In the genomic region with DNA sequence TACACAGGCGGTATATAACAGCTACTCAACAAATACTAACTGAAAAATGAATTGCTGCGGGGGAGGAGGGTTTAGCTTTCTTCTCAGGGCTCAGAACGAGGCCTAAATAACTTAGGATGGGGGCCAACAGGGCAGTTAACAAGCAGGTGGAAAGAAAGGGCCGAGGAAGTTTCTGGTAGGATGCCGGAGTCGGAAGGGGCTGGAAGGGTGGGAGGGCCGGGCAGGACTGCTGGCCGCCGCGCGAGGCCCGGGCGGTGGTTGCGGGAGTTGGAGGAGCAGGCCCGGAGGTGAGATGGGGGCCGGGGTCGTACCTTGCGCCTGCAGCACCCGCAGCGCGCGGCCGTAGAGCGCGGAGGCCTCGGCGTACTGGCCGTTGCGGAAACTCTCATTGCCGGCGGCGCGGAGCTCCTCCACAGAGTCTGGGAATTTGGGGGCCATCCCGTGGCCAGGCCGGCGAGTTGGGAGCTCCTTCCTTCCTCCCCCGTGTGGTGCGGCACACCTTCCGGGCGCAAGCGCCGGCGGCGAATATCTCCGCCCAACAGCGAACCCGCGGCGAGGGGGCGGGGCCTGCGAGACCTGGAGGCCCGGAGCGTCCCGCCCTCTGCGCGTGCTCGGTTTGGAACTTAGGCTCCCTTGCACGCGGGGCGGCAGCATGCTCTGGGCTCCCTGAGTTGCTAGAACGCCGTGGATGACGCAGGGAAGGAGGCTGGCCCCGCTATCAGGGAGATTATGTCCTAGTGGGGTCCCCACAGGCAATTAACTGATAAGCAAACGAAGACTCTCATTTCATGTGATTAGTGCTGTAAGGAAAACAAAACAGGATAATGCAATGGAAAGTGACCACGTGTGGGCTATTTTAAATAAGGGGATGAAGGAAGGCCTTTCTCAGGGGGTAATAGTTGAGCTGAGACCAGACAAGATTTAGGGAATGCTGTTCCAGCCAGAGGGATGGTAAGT, we compare ENCODE assay signal across 8 cellular contexts. TPM values are rescaled to one million over a fixed set of nuclear protein-coding genes. Genes with fewer than 3 reads are reported as not detected.
DNase-seq lines count a peak whose midpoint lies in the region; ATAC-seq and TF ChIP-seq lines count a peak whose summit lies in the region.

TSS of gene TOMM34 (minus strand) at position 502 of the 957 bp plus-strand sequence. CDS start at position 438, 64 bp downstream.

- ATAC-seq in GM21786 (IDR thresholded peaks at IDR 0.05; ENCODE audit: unreplicated experiment), result peak; percentile 79

- 0% methylated on average over 51 to 66 of the region's 66 CpGs for WGBS in esophagus, 2 donors

- TF ChIP-seq POLR2A in Peyer's patch (IDR thresholded peaks at IDR 0.05), result peak; percentile 57 to 88

- DNase-seq in DMS79 (lab: John Stamatoyannopoulos, UW) (peak; percentile 44), Peyer's patch (peak; percentile 97 to 99 (median 98))
- DNase-seq in activated T-cell treated with anti-CD3 and anti-CD28 coated beads, Interleukin-2, amount 50 U/mL, for 48 hours, result peak; percentile 97 to 98
- DNase-seq in stimulated activated CD8-positive, alpha-beta memory T cell treated with anti-CD3 and anti-CD28 coated beads, Interleukin-7, amount 100 ng/mL, for 1 hour (ENCODE audit: low read depth in 2 of 2), result peak; percentile 84 to 90

- H3K4me1 ChIP-seq in Peyer's patch (peaks cover 0 to 14% (median 2%) of the 10 kb centered on the region in 4 donors), esophagus (ENCODE audit: control insufficient read depth in 2 of 2, insufficient read depth in 2 of 2, low read length in 1 of 2) (peaks cover 0 to 2% of the 10 kb centered on the region in 2 donors), muscle layer of colon (ENCODE audit: insufficient read depth, low read length) (peaks cover 9% of the 10 kb centered on the region)

- peak within 1 kb of the TSS; percentile 66 for H3K27ac ChIP-seq in KOPT-K1 (ENCODE audit: low read depth, low read length, poor library complexity, severe bottlenecking)
- H3K27ac ChIP-seq in Peyer's patch, result peak within 1 kb of the TSS; percentile 61 to 91 (median 78)
- peak within 1 kb of the TSS; percentile 61 to 89 for H3K27ac ChIP-seq in esophagus (ENCODE audit: low read depth in 2 of 2, low read length in 1 of 2)
- H3K27ac ChIP-seq in muscle layer of colon (ENCODE audit: low read depth, low read length), result peak within 1 kb of the TSS; percentile 85

- H3K9ac ChIP-seq in muscle layer of colon (ENCODE audit: low read length), result peak within 1 kb of the TSS; percentile 50

- H3K4me3 ChIP-seq in Peyer's patch, result peak within 1 kb of the TSS; percentile 76 to 89 (median 79)
- H3K4me3 ChIP-seq in esophagus (ENCODE audit: low read depth in 1 of 2, low read length in 2 of 2), result peak within 1 kb of the TSS; percentile 76 to 91
- peak within 1 kb of the TSS; percentile 59 to 71 for H3K4me3 ChIP-seq in muscle layer of colon (ENCODE audit: low read depth in 1 of 2, low read length in 2 of 2)

- H3K27me3 ChIP-seq in Peyer's patch (no peaks in the 10 kb centered on the region), esophagus (ENCODE audit: control insufficient read depth in 1 of 2, insufficient read depth in 2 of 2, low read length in 2 of 2) (no peaks in the 10 kb centered on the region), muscle layer of colon (ENCODE audit: control insufficient read depth in 1 of 2, insufficient read depth in 2 of 2, low read length in 2 of 2) (no peaks in the 10 kb centered on the region)

- TF ChIP-seq CTCF in Peyer's patch (IDR thresholded peaks at IDR 0.05), result peak in 3 of 6 experiments; percentile 13 to 28 (median 17)

- H3K36me3 ChIP-seq in KOPT-K1 (ENCODE audit: insufficient read depth, low read length) (peaks cover 36% of the 10 kb centered on the region), Peyer's patch (peaks cover 0 to 11% (median 0%) of the 10 kb centered on the region in 3 donors), esophagus (ENCODE audit: control insufficient read depth in 2 of 2, insufficient read depth in 2 of 2, low read length in 1 of 2) (peaks cover 0 to 3% of the 10 kb centered on the region in 2 donors), muscle layer of colon (ENCODE audit: insufficient read depth, low read length) (peaks cover 12% of the 10 kb centered on the region)

- H3K9me3 ChIP-seq in KOPT-K1 (ENCODE audit: insufficient read depth, low read length, poor library complexity, severe bottlenecking), result no peaks in the 10 kb centered on the region
- no peaks in the 10 kb centered on the region for H3K9me3 ChIP-seq in Peyer's patch
- no peaks in the 10 kb centered on the region for H3K9me3 ChIP-seq in esophagus (ENCODE audit: control insufficient read depth in 2 of 2, insufficient read depth in 1 of 2, low read depth in 1 of 2, low read length in 1 of 2)
- H3K9me3 ChIP-seq in muscle layer of colon (ENCODE audit: low read length), result no peaks in the 10 kb centered on the region

RNA-seq across cellular contexts. Expression of gene TOMM34, which starts in this region (rescaled TPM):
- total RNA-seq in Peyer's patch, result 10 to 100 TPM in 3 of 4 donors, 1 to 10 TPM in 1; 8.4 to 19.0 (median 12.2) TPM
- polyA plus RNA-seq in esophagus, result 10 to 100 TPM in 1 of 2 donors, 1 to 10 TPM in 1; 6.4 to 18.5 TPM

Comparison
In these comparisons a context has a peak if more than half of its experiments do, and no peak if none do; other contexts are left out.
1. Peak in every context shown above with its lines: DNase-seq, ATAC-seq, H3K4me3 ChIP-seq and H3K27ac ChIP-seq.
2. DNase-seq: peak in every context shown above with its lines; median percentile 98 in Peyer's patch; 98 in activated T-cell treated with anti-CD3 and anti-CD28 coated beads, Interleukin-2, amount 50 U/mL, for 48 hours; 87 in stimulated activated CD8-positive, alpha-beta memory T cell treated with anti-CD3 and anti-CD28 coated beads, Interleukin-7, amount 100 ng/mL, for 1 hour; 44 in DMS79.